18 cellular contexts compared by ENCODE assay signal in genomic region chr3:47002490-47003410, GRCh38. TPM values are rescaled to one million over a fixed set of nuclear protein-coding genes. Genes with fewer than 3 reads are reported as not detected.
A peak's percentile ranks its signal among the peaks of the same experiment; 100 is the strongest.
DNase-seq lines count a peak whose midpoint lies in the region; ATAC-seq and TF ChIP-seq lines count a peak whose summit lies in the region.
"Had no signal": no experiment of that assay in that cellular context is flagged by ENCODE, and none has a peak within 500 bp of the region (broad histone marks: within the 10 kb centered on the region; RNA-seq: fewer than 3 reads in every experiment).

No MANE protein-coding gene starts in this region.

- H2AFZ ChIP-seq in SK-N-SH (ENCODE audit: low read depth) (no peak overlapping the region), neural progenitor cell (replicated peaks) (no peak overlapping the region)

- H4K20me1 ChIP-seq in SK-N-SH (ENCODE audit: insufficient read depth) (no peaks in the 10 kb centered on the region), neural progenitor cell (ENCODE audit: low read depth) (no peaks in the 10 kb centered on the region)

- H3K27me3 Mint-ChIP-seq in chondrocyte (ENCODE audit: low read depth) (no peaks in the 10 kb centered on the region), neural progenitor cell (ENCODE audit: insufficient read depth, low read depth) (peaks cover 2% of the 10 kb centered on the region)
- H3K27me3 Mint-ChIP-seq: CD4-positive, CD25-positive, alpha-beta regulatory T cell; T-cell had no signal

- no peaks in the 10 kb centered on the region for H3K9me2 ChIP-seq in SK-N-SH

- H3K36me3 Mint-ChIP-seq in chondrocyte (ENCODE audit: low read depth) (peaks cover 8% of the 10 kb centered on the region), neural progenitor cell (no peaks in the 10 kb centered on the region)

- peaks cover 0 to 9% of the 10 kb centered on the region in 2 experiments for H3K36me3 ChIP-seq in SK-N-SH (replicated peaks in 1 of 2; ENCODE audit: control insufficient read depth in 1 of 2, insufficient read depth in 2 of 2, low read length in 1 of 2)
- no peaks in the 10 kb centered on the region for H3K36me3 ChIP-seq in neural progenitor cell
- peaks cover 20 to 95% (median 80%) of the 10 kb centered on the region in 4 donors for H3K36me3 ChIP-seq in esophagus muscularis mucosa
- H3K36me3 ChIP-seq: cardiac muscle cell had no signal

- H3F3A ChIP-seq in SK-N-SH (replicated peaks; ENCODE audit: insufficient read depth) (no peaks in the 10 kb centered on the region), neural progenitor cell (ENCODE audit: low read depth) (no peaks in the 10 kb centered on the region)

- POLR2A ChIA-PET in SK-N-SH (lab: Yijun Ruan, JAX) = no interaction called here

- H3K27ac Mint-ChIP-seq in chondrocyte (ENCODE audit: unreplicated experiment) (no peak overlapping the region), neural progenitor cell (no peak overlapping the region)
- H3K27ac Mint-ChIP-seq: activated naive CD4-positive, alpha-beta T cell treated with anti-CD3 and anti-CD28 coated beads for 36 hours; CD4-positive, CD25-positive, alpha-beta regulatory T cell had no signal

- peak; percentile 60 for DNase-seq in SK-N-SH
- DNase-seq in chondrocyte (ENCODE audit: low spot score) = peak; percentile 90
- DNase-seq in neural progenitor cell (ENCODE audit: low spot score) = peak; percentile 68
- DNase-seq in esophagus muscularis mucosa (ENCODE audit: extremely low spot score) = no peak
- DNase-seq in SK-N-DZ (ENCODE audit: low spot score) = no peak
- DNase-seq in activated CD4-positive, alpha-beta T cell treated with anti-CD3 and anti-CD28 coated beads for 4 hours = no peak
- DNase-seq: activated naive CD4-positive, alpha-beta T cell treated with anti-CD3 and anti-CD28 coated beads for 36 hours; CD4-positive, CD25-positive, alpha-beta regulatory T cell; foreskin melanocyte; immature natural killer cell; midbrain; stimulated activated CD4-positive, alpha-beta T cell treated with anti-CD3 and anti-CD28 coated beads, Interleukin-12 subunit alpha, Interleukin-12 subunit beta, amount 100 ng/mL, for 4 hours; substantia nigra had no signal

- no peak overlapping the region; a peak in 1 of 4 replicates for H3K27ac ChIP-seq in SK-N-SH (ENCODE audit: low read depth in 2 of 2, low read length in 1 of 2)
- H3K27ac ChIP-seq in neural progenitor cell = no peak overlapping the region
- no peak overlapping the region for H3K27ac ChIP-seq in esophagus muscularis mucosa (replicated peaks in 1 of 4)
- H3K27ac ChIP-seq: cardiac muscle cell had no signal

- no peak for ATAC-seq in SK-N-SH treated with all-trans-retinoic acid at 6 μM for 48 hours
- ATAC-seq: Panc1, T-cell had no signal

- TF ChIP-seq CTCF in SK-N-SH (IDR thresholded peaks at IDR 0.05) (0 out of 2 replicates have a peak, but pooled peaks have one; percentile 12), GM12874 (IDR thresholded peaks at IDR 0.05; ENCODE audit: insufficient read depth, low read depth, low read length) (0 out of 2 replicates have a peak, but pooled peaks have one; percentile 15), chondrocyte (IDR thresholded peaks at IDR 0.05) (peak; percentile 14), neural progenitor cell (IDR thresholded peaks at IDR 0.05) (peak; percentile 56), esophagus muscularis mucosa (IDR thresholded peaks at IDR 0.05) (no peak)

- H3K4me2 ChIP-seq in SK-N-SH (no peak overlapping the region), neural progenitor cell (no peak overlapping the region)

- H3K4me1 Mint-ChIP-seq in chondrocyte (ENCODE audit: low read depth) (no peaks in the 10 kb centered on the region), neural progenitor cell (peaks cover 3% of the 10 kb centered on the region)

- TF ChIP-seq POLR2A in esophagus muscularis mucosa (IDR thresholded peaks at IDR 0.05; ENCODE audit: low read depth) = no peak

- 97% methylated on average over 12 of the region's 36 CpGs for WGBS in SK-N-SH (ENCODE audit: low lambda C conversion rate)
- WGBS in esophagus muscularis mucosa = 94% methylated on average over 15 of the region's 36 CpGs

- no peak overlapping the region for H3K9ac ChIP-seq in SK-N-SH
- H3K9ac ChIP-seq in neural progenitor cell = no peak overlapping the region

- H3K9me3 ChIP-seq in SK-N-SH (no peaks in the 10 kb centered on the region), neural progenitor cell (ENCODE audit: low read depth) (no peaks in the 10 kb centered on the region), esophagus muscularis mucosa (no peaks in the 10 kb centered on the region)

- H3K9me3 Mint-ChIP-seq in chondrocyte (ENCODE audit: low read depth) (no peaks in the 10 kb centered on the region), neural progenitor cell (no peaks in the 10 kb centered on the region)
- H3K9me3 Mint-ChIP-seq: activated naive CD4-positive, alpha-beta T cell treated with anti-CD3 and anti-CD28 coated beads for 36 hours; CD4-positive, CD25-positive, alpha-beta regulatory T cell; immature natural killer cell; T-cell had no signal

- H3K4me1 ChIP-seq in SK-N-SH (ENCODE audit: control insufficient read depth in 1 of 2, insufficient read depth in 2 of 2, low read depth in 1 of 2, low read length in 1 of 2) (no peaks in the 10 kb centered on the region; a peak in 1 of 4 replicates), neural progenitor cell (no peaks in the 10 kb centered on the region), esophagus muscularis mucosa (peaks cover 0 to 12% (median 7%) of the 10 kb centered on the region in 4 donors)

- CTCF ChIA-PET in SK-N-SH (lab: Yijun Ruan, JAX) = interaction anchor here (4.7 kb wide), 1 partner anchor 80 kb away, joined by 16 read pairs; no protein-coding TSS in a partner anchor

- H3K79me2 ChIP-seq in SK-N-SH (ENCODE audit: insufficient read depth) (no peaks in the 10 kb centered on the region), neural progenitor cell (ENCODE audit: low read depth) (no peaks in the 10 kb centered on the region)

- intact Hi-C loops in esophagus muscularis mucosa (cut with DNase I) = no loop called here

- no peak for TF ChIP-seq EP300 in SK-N-SH (IDR thresholded peaks at IDR 0.05; ENCODE audit: borderline replicate concordance in 1 of 2, low read depth in 1 of 2, low read length in 1 of 2)
- TF ChIP-seq EP300 in esophagus muscularis mucosa (IDR thresholded peaks at IDR 0.05) = no peak

- H3K27me3 ChIP-seq in SK-N-SH (ENCODE audit: insufficient read depth) (no peaks in the 10 kb centered on the region), neural progenitor cell (no peaks in the 10 kb centered on the region), esophagus muscularis mucosa (no peaks in the 10 kb centered on the region)
- H3K27me3 ChIP-seq: cardiac muscle cell had no signal

- no peak overlapping the region for H3K4me3 Mint-ChIP-seq in chondrocyte (ENCODE audit: unreplicated experiment)
- no peak overlapping the region for H3K4me3 Mint-ChIP-seq in neural progenitor cell
- H3K4me3 Mint-ChIP-seq: activated naive CD4-positive, alpha-beta T cell treated with anti-CD3 and anti-CD28 coated beads for 36 hours; CD4-positive, CD25-positive, alpha-beta regulatory T cell; immature natural killer cell; T-cell had no signal

- no peak for TF ChIP-seq RAD21 in SK-N-SH (IDR thresholded peaks at IDR 0.05; ENCODE audit: low read length)

- H3K4me3 ChIP-seq in SK-N-SH (ENCODE audit: low read depth in 2 of 2, low read length in 1 of 2) (no peak overlapping the region), neural progenitor cell (no peak overlapping the region), esophagus muscularis mucosa (no peak overlapping the region)
- H3K4me3 ChIP-seq: cardiac muscle cell had no signal

TF ChIP-seq in SK-N-SH, 30 proteins besides CTCF, POLR2A, EP300 and RAD21 (continues in another document):
- TF ChIP-seq SMC3 (IDR thresholded peaks at IDR 0.05; ENCODE audit: low read depth, low read length) (no peak), FOXJ3 (CRISPR knock-in tag; IDR thresholded peaks at IDR 0.05) (no peak), POLR2AphosphoS5 (IDR thresholded peaks at IDR 0.05; ENCODE audit: low read depth, low read length) (no peak), TCF12 (IDR thresholded peaks at IDR 0.05) (no peak), TAF1 (IDR thresholded peaks at IDR 0.05; ENCODE audit: borderline replicate concordance, low read depth, low read length) (no peak), TEAD4 (IDR thresholded peaks at IDR 0.05; ENCODE audit: borderline replicate concordance, insufficient read depth) (no peak), RXRA (IDR thresholded peaks at IDR 0.05; ENCODE audit: borderline replicate concordance, low read depth) (no peak)

TF ChIP-seq in SK-N-SH treated with all-trans-retinoic acid at 6 μM for 48 hours, 23 proteins besides CTCF, POLR2A, EP300 and RAD21 (continues in another document):
- no peak for TF ChIP-seq ZNF8 (CRISPR knock-in tag; IDR thresholded peaks at IDR 0.05)
- TF ChIP-seq CSRNP3 (CRISPR knock-in tag; IDR thresholded peaks at IDR 0.05) = no peak

RNA-seq across cellular contexts. Expression of gene NBEAL2, which starts 23.3 kb away (rescaled TPM):
- 15.5 and 20.3 TPM in 2 replicates for polyA plus RNA-seq in SK-N-SH (2012; rRNA removed)
- polyA plus RNA-seq in SK-N-SH (2012; cell fraction: cytosol; rRNA removed) = 2.6 and 5.5 TPM in 2 replicates
- 152 and 177 TPM in 2 replicates for polyA plus RNA-seq in SK-N-SH (2012; cell fraction: nucleus; rRNA removed)
- total RNA-seq in chondrocyte (15.9 to 18.1 TPM (median 16.5 TPM) in 3 replicates), neural progenitor cell (ENCODE audit: low replicate concordance) (6.3 and 19.1 TPM in 2 replicates), esophagus muscularis mucosa (10 to 100 TPM; 16.6 to 22.1 (median 21.2) TPM)
- 16.6 and 28.4 TPM in 2 replicates for polyA plus RNA-seq in SK-N-DZ (2014; cell fraction: cytosol; rRNA removed)
- polyA plus RNA-seq in SK-N-DZ (2014; cell fraction: nucleus; rRNA removed) = 172 and 188 TPM in 2 replicates

RNA-seq across cellular contexts. Expression of gene CCDC12, which starts 26.2 kb away (rescaled TPM):
- polyA plus RNA-seq in SK-N-SH (2012; rRNA removed) = 53.2 and 105 TPM in 2 replicates
- polyA plus RNA-seq in SK-N-SH (2012; cell fraction: cytosol; rRNA removed) = 68.1 and 147 TPM in 2 replicates
- polyA plus RNA-seq in SK-N-SH (2012; cell fraction: nucleus; rRNA removed) = 66.6 and 79.5 TPM in 2 replicates
- total RNA-seq in chondrocyte (21.8 to 23.3 TPM (median 22.3 TPM) in 3 replicates), neural progenitor cell (ENCODE audit: low replicate concordance) (17.9 and 44.0 TPM in 2 replicates), esophagus muscularis mucosa (10 to 100 TPM; 27.5 to 54.8 (median 36.7) TPM)
- polyA plus RNA-seq in SK-N-DZ (2014; cell fraction: cytosol; rRNA removed) = 35.9 and 41.7 TPM in 2 replicates
- polyA plus RNA-seq in SK-N-DZ (2014; cell fraction: nucleus; rRNA removed) = 17.9 and 25.1 TPM in 2 replicates

Comparison
In these comparisons a context has a peak if more than half of its experiments do, and no peak if none do; other contexts are left out.
1. DNase-seq: peak in SK-N-SH (single experiment), chondrocyte (single experiment) and neural progenitor cell (single experiment); none in esophagus muscularis mucosa (single experiment), SK-N-DZ (single experiment) and activated CD4-positive, alpha-beta T cell treated with anti-CD3 and anti-CD28 coated beads for 4 hours (0 of 2).
2. CTCF ChIP-seq: peak in SK-N-SH (single experiment), GM12874 (single experiment), chondrocyte (single experiment) and neural progenitor cell (single experiment); none in esophagus muscularis mucosa (0 of 3).